In the genomic region with DNA sequence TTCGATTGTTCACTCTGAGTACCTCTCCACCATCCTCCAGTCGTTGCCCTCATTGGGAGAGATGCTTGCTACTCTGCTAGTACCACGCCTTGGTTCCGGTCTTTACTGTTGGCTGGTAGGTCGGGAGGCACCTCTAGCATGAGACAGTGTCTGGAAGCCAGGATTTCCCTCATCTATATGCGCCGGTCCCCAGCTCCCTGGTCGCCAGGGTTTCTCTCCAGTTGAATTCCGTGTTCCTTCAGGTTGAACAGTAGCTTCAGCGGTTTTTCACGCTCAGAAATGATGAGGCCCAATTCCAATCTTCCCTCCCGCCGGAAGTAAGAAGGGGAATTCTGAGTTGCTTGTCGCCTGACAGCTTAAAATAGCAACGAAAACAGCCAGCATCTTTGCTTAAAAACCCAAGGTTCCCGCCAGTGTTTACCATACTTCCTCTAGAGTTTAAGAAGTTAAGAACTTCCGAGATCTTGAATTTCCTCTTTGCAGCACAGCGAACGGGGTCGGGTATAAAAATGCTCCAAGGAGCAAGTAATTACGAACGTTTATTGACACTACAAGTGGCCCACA, we compare ENCODE assay signal across 7 cellular contexts. TPM values are rescaled to one million over a fixed set of nuclear protein-coding genes. Genes with fewer than 3 reads are reported as not detected.
DNase-seq lines count a peak whose midpoint lies in the region; ATAC-seq and TF ChIP-seq lines count a peak whose summit lies in the region.

No MANE protein-coding gene starts in this region.

- peak; percentile 14 for ATAC-seq in GM19025 (IDR thresholded peaks at IDR 0.05; ENCODE audit: low read depth, unreplicated experiment)
- ATAC-seq in HG03066 (IDR thresholded peaks at IDR 0.05; ENCODE audit: low read depth, unreplicated experiment): peak; percentile 11

- DNase-seq in chondrocyte (ENCODE audit: low spot score) (peak; percentile 51), NCI-H146 treated with DMSO at 0.1 percent for 48 hours (lab: John Stamatoyannopoulos, UW; ENCODE audit: unreplicated experiment) (no peak), DMS153 treated with DMSO at 0.1 percent for 48 hours (lab: John Stamatoyannopoulos, UW; ENCODE audit: unreplicated experiment) (no peak)

- peaks cover 18% of the 10 kb centered on the region for H3K36me3 Mint-ChIP-seq in T-helper 1 cell treated with Interleukin-12 subunit alpha and Interleukin-12 subunit beta and Interleukin-4 antibody, amounts not matched to agents 30 μg/mL and 1 μg/mL, for 36 hours (ENCODE audit: low read depth)
- H3K36me3 Mint-ChIP-seq in chondrocyte (ENCODE audit: low read depth) (peaks cover 2% of the 10 kb centered on the region), nephron (ENCODE audit: low read depth) (no peaks in the 10 kb centered on the region)

- peaks cover 28% of the 10 kb centered on the region for H3K4me1 Mint-ChIP-seq in T-helper 1 cell treated with Interleukin-12 subunit alpha and Interleukin-12 subunit beta and Interleukin-4 antibody, amounts not matched to agents 30 μg/mL and 1 μg/mL, for 36 hours (ENCODE audit: low read depth)
- H3K4me1 Mint-ChIP-seq in chondrocyte (ENCODE audit: low read depth): peaks cover 37% of the 10 kb centered on the region
- H3K4me1 Mint-ChIP-seq in nephron: peaks cover 20% of the 10 kb centered on the region

- H3K4me3 Mint-ChIP-seq in T-helper 1 cell treated with Interleukin-12 subunit alpha and Interleukin-12 subunit beta and Interleukin-4 antibody, amounts not matched to agents 30 μg/mL and 1 μg/mL, for 36 hours: peak overlapping the region; percentile 99
- H3K4me3 Mint-ChIP-seq in chondrocyte (ENCODE audit: unreplicated experiment) (no peak overlapping the region), nephron (peak overlapping the region; percentile 87 to 90 (median 90))

- H3K9me3 Mint-ChIP-seq in T-helper 1 cell treated with Interleukin-12 subunit alpha and Interleukin-12 subunit beta and Interleukin-4 antibody, amounts not matched to agents 30 μg/mL and 1 μg/mL, for 36 hours: no peaks in the 10 kb centered on the region
- no peaks in the 10 kb centered on the region for H3K9me3 Mint-ChIP-seq in chondrocyte (ENCODE audit: low read depth)
- no peaks in the 10 kb centered on the region for H3K9me3 Mint-ChIP-seq in nephron

- no peak for TF ChIP-seq CTCF in chondrocyte (IDR thresholded peaks at IDR 0.05)
- no peak for TF ChIP-seq CTCF in nephron (IDR thresholded peaks at IDR 0.05; ENCODE audit: unreplicated experiment in 3 of 3)

- H3K27me3 Mint-ChIP-seq in T-helper 1 cell treated with Interleukin-12 subunit alpha and Interleukin-12 subunit beta and Interleukin-4 antibody, amounts not matched to agents 30 μg/mL and 1 μg/mL, for 36 hours (ENCODE audit: low read depth): no peaks in the 10 kb centered on the region
- H3K27me3 Mint-ChIP-seq in chondrocyte (ENCODE audit: low read depth) (peaks cover 61% of the 10 kb centered on the region), nephron (ENCODE audit: low read depth) (peaks cover 43% of the 10 kb centered on the region)

- H3K27ac Mint-ChIP-seq in T-helper 1 cell treated with Interleukin-12 subunit alpha and Interleukin-12 subunit beta and Interleukin-4 antibody, amounts not matched to agents 30 μg/mL and 1 μg/mL, for 36 hours: peak overlapping the region; percentile 98
- H3K27ac Mint-ChIP-seq in chondrocyte (ENCODE audit: unreplicated experiment) (no peak overlapping the region), nephron (no peak overlapping the region)

RNA-seq across cellular contexts. Expression of a gene that starts 1.3 kb away (rescaled TPM):
- total RNA-seq in chondrocyte: 0.42 TPM in 1 of 3 replicates, not detected in the others
